In genomic region chr3:120596853-120597223, GRCh38 we compare ENCODE assay signal across 8 cellular contexts. TPM values are rescaled to one million over a fixed set of nuclear protein-coding genes. Genes with fewer than 3 reads are reported as not detected.
DNase-seq lines count a peak whose midpoint lies in the region; ATAC-seq and TF ChIP-seq lines count a peak whose summit lies in the region.

No MANE protein-coding gene starts in this region.

- peaks cover 34% of the 10 kb centered on the region for H3K4me1 ChIP-seq in DND-41 (ENCODE audit: insufficient read depth, low read length)
- peaks cover 0 to 18% (median 5%) of the 10 kb centered on the region in 4 donors for H3K4me1 ChIP-seq in Peyer's patch
- H3K4me1 ChIP-seq in parathyroid adenoma = peaks cover 23% of the 10 kb centered on the region

- H3K4me3 ChIP-seq in DND-41 (ENCODE audit: low read depth in 1 of 2, low read length in 2 of 2) = peak overlapping the region; percentile 80 to 86
- peak overlapping the region; percentile 61 to 96 (median 78) for H3K4me3 ChIP-seq in Peyer's patch
- peak overlapping the region; percentile 75 for H3K4me3 ChIP-seq in epithelial cell of proximal tubule (ENCODE audit: low read depth, low read length)
- peak overlapping the region; percentile 97 for H3K4me3 ChIP-seq in parathyroid adenoma (ENCODE audit: low read depth, low read length)

- H3K9me3 ChIP-seq in DND-41 (ENCODE audit: insufficient read depth, low read length, severe bottlenecking) (no peaks in the 10 kb centered on the region), Peyer's patch (no peaks in the 10 kb centered on the region), parathyroid adenoma (ENCODE audit: control insufficient read depth, low read length) (no peaks in the 10 kb centered on the region)

- TF ChIP-seq POLR2A in Peyer's patch (IDR thresholded peaks at IDR 0.05) = no peak

- H3K36me3 ChIP-seq in DND-41 (ENCODE audit: insufficient read depth, low read length) (peaks cover 42% of the 10 kb centered on the region), Peyer's patch (peaks cover 0 to 26% (median 0%) of the 10 kb centered on the region in 3 donors), parathyroid adenoma (ENCODE audit: control insufficient read depth, insufficient read depth, low read length) (no peaks in the 10 kb centered on the region)

- H4K20me1 ChIP-seq in DND-41 (ENCODE audit: insufficient read depth, low read length) = peaks cover 26% of the 10 kb centered on the region; the same call in 1 of the 2 replicates

- H2AFZ ChIP-seq in DND-41 (ENCODE audit: low read depth, low read length) (peak overlapping the region; percentile 96), parathyroid adenoma (peak overlapping the region; percentile 90)

- DNase-seq in DND-41 (no peak), Peyer's patch (no peak), epithelial cell of proximal tubule (ENCODE audit: low read depth) (no peak), NCI-H1105 treated with DMSO at 0.1 percent for 48 hours (lab: John Stamatoyannopoulos, UW) (no peak), NCI-H1092 (lab: John Stamatoyannopoulos, UW) (no peak), NCI-H146 (lab: John Stamatoyannopoulos, UW) (no peak), NCI-H1436 treated with DMSO at 0.1 percent for 48 hours (lab: John Stamatoyannopoulos, UW) (no peak)

- H3K9ac ChIP-seq in DND-41 (ENCODE audit: low read depth, low read length) = peak overlapping the region; percentile 73
- peak overlapping the region; percentile 73 for H3K9ac ChIP-seq in parathyroid adenoma

- TF ChIP-seq CTCF in DND-41 (IDR thresholded peaks at IDR 0.05; ENCODE audit: borderline replicate concordance, extremely low read depth, low read length, poor library complexity, severe bottlenecking) (no peak), Peyer's patch (IDR thresholded peaks at IDR 0.05) (no peak), epithelial cell of proximal tubule (conservative IDR thresholded peaks at IDR 0.05; ENCODE audit: low read depth, low read length) (no peak), parathyroid adenoma (IDR thresholded peaks at IDR 0.05) (no peak)

- H3K4me2 ChIP-seq in DND-41 (ENCODE audit: insufficient read depth, low read length) (peak overlapping the region; percentile 90), parathyroid adenoma (ENCODE audit: low read length) (peak overlapping the region; percentile 87)

- peak overlapping the region; percentile 92 for H3K27ac ChIP-seq in DND-41 (ENCODE audit: low read length)
- H3K27ac ChIP-seq in Peyer's patch = peak overlapping the region; percentile 78 to 93 (median 88)
- peak overlapping the region; percentile 79 for H3K27ac ChIP-seq in parathyroid adenoma

- peaks cover 3% of the 10 kb centered on the region for H3K27me3 ChIP-seq in DND-41 (ENCODE audit: insufficient read depth, low read length, poor library complexity)
- H3K27me3 ChIP-seq in Peyer's patch = no peaks in the 10 kb centered on the region
- H3K27me3 ChIP-seq in parathyroid adenoma (ENCODE audit: control insufficient read depth, insufficient read depth, low read length) = no peaks in the 10 kb centered on the region

- peaks cover 39% of the 10 kb centered on the region for H3K79me2 ChIP-seq in DND-41 (ENCODE audit: insufficient read depth, low read length)
- H3K79me2 ChIP-seq in parathyroid adenoma = peaks cover 8% of the 10 kb centered on the region

- no peak; the same call in 2 of the 3 replicates for ATAC-seq in DND-41 (ENCODE audit: insufficient read depth, low read depth)

RNA-seq across cellular contexts. Expression of gene NDUFB4, which starts 0.7 kb away (rescaled TPM):
- total RNA-seq in Peyer's patch = 100 to 1,000 TPM in 1 of 4 donors, 10 to 100 TPM in 3; 43.7 to 156 (median 79.6) TPM
- 172 and 229 TPM in 2 replicates for total RNA-seq in epithelial cell of proximal tubule
